In the genomic region with DNA sequence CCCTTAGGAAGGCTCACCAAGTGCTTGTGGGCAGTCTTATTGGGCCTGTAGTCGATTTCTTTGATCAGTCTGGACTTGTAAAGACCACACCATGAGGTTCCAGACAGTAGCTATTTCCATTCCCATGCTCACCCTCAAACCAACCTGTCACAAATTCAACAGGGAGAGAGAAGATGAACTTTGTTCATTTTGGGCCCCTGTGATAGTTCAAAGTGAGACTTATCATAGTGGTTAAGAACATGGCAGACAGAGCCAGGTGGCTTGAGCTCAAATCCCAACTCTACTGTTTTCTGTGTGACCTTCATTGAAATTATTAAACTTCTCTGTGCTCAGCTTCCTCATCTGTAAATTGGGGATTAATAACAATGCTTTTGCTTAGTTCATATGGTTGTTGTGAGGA, we compare ENCODE assay signal across 1 cellular context.
TF ChIP-seq lines count a peak whose summit lies in the region.

No MANE protein-coding gene starts in this region.

TF ChIP-seq in IMR-90, 13 proteins besides CTCF, POLR2A, EP300 and RAD21:
- TF ChIP-seq, protein P1, sequence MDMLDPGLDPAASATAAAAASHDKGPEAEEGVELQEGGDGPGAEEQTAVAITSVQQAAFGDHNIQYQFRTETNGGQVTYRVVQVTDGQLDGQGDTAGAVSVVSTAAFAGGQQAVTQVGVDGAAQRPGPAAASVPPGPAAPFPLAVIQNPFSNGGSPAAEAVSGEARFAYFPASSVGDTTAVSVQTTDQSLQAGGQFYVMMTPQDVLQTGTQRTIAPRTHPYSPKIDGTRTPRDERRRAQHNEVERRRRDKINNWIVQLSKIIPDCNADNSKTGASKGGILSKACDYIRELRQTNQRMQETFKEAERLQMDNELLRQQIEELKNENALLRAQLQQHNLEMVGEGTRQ (IDR thresholded peaks at IDR 0.05; ENCODE audit: low read depth, low read length), result no peak
